In genomic region chr2:201999289-201999688, GRCh38 we compare ENCODE assay signal across 17 cellular contexts.
"Had no signal": no experiment of that assay in that cellular context is flagged by ENCODE, and none has a peak within 500 bp of the region (broad histone marks: within the 10 kb centered on the region; RNA-seq: fewer than 3 reads in every experiment).

No MANE protein-coding gene starts in this region.

- H3K36me3 Mint-ChIP-seq: naive thymus-derived CD8-positive, alpha-beta T cell; stimulated activated memory B cell treated with anti-CD40 and anti-IgM and Interleukin-4, amounts not matched to agents 10 μg/mL and 1 μg/mL and 100 μg/mL, for 72 hours had no signal

- H3K4me2 ChIP-seq: smooth muscle cell had no signal

- H3K4me3 ChIP-seq: mucosa of descending colon, ovary, smooth muscle cell, tibial artery had no signal

- ATAC-seq: activated CD8-positive, alpha-beta T cell treated with anti-CD3 and anti-CD28 coated beads for 36 hours; left colon; mucosa of descending colon; naive thymus-derived CD8-positive, alpha-beta T cell; stimulated activated memory B cell treated with anti-CD40 and anti-IgM and Interleukin-4, amounts not matched to agents 10 μg/mL and 1 μg/mL and 100 μg/mL, for 72 hours had no signal

- H3K9me3 Mint-ChIP-seq: activated CD8-positive, alpha-beta T cell treated with anti-CD3 and anti-CD28 coated beads for 36 hours; naive thymus-derived CD8-positive, alpha-beta T cell; stimulated activated memory B cell treated with anti-CD40 and anti-IgM and Interleukin-4, amounts not matched to agents 10 μg/mL and 1 μg/mL and 100 μg/mL, for 72 hours had no signal

- DNase-seq: activated CD8-positive, alpha-beta memory T cell treated with anti-CD3 and anti-CD28 coated beads, Interleukin-2, amount 50 U/mL, for 4 hours; activated CD8-positive, alpha-beta T cell treated with anti-CD3 and anti-CD28 coated beads for 36 hours; activated naive CD4-positive, alpha-beta T cell treated with Interleukin-2 at 50 U/mL for 16 hours; central memory CD4-positive, alpha-beta T cell; dermis blood vessel endothelial cell; erythroblast; glutamatergic neuron; left colon; mammary epithelial cell; mucosa of descending colon; naive thymus-derived CD8-positive, alpha-beta T cell; ovary; T1000; tibial artery had no signal

- H3K27me3 ChIP-seq: ovary, tibial artery had no signal

- H3K4me1 Mint-ChIP-seq: naive thymus-derived CD8-positive, alpha-beta T cell had no signal

- H3K27ac Mint-ChIP-seq: activated CD8-positive, alpha-beta T cell treated with anti-CD3 and anti-CD28 coated beads for 36 hours; naive thymus-derived CD8-positive, alpha-beta T cell; stimulated activated memory B cell treated with anti-CD40 and anti-IgM and Interleukin-4, amounts not matched to agents 10 μg/mL and 1 μg/mL and 100 μg/mL, for 72 hours had no signal

- H3K4me1 ChIP-seq: tibial artery had no signal

- H3K27ac ChIP-seq: ovary, tibial artery, VCaP had no signal

- H3K4me3 Mint-ChIP-seq: activated CD8-positive, alpha-beta T cell treated with anti-CD3 and anti-CD28 coated beads for 36 hours; naive thymus-derived CD8-positive, alpha-beta T cell; stimulated activated memory B cell treated with anti-CD40 and anti-IgM and Interleukin-4, amounts not matched to agents 10 μg/mL and 1 μg/mL and 100 μg/mL, for 72 hours had no signal

- H3K9me3 ChIP-seq: mucosa of descending colon, ovary, tibial artery had no signal

- H3K36me3 ChIP-seq: ovary, tibial artery had no signal
